11 cellular contexts compared by ENCODE assay signal in genomic region chr17:58294034-58294433, GRCh38. TPM values are rescaled to one million over a fixed set of nuclear protein-coding genes. Genes with fewer than 3 reads are reported as not detected.
"Had no signal": no experiment of that assay in that cellular context is flagged by ENCODE, and none has a peak within 500 bp of the region (broad histone marks: within the 10 kb centered on the region; RNA-seq: fewer than 3 reads in every experiment).

No MANE protein-coding gene starts in this region.

- DNase-seq: GM23248, GOT3, H7, IMR-90, Karpas-422 had no signal

- ATAC-seq: HCT116, K562 had no signal

- H3K9ac ChIP-seq: GM23248, KMS-11 had no signal

- H3K27ac ChIP-seq: GM23248, KMS-11 had no signal

- H3K9me3 ChIP-seq: HAP-1 had no signal

- H3K36me3 ChIP-seq: HAP-1 had no signal

- H3K4me3 ChIP-seq: GM23248, HAP-1, K562 had no signal

- H3K4me1 ChIP-seq: HAP-1 had no signal

RNA-seq across cellular contexts. Expression of gene MPO, which starts 13.3 kb away (rescaled TPM):
- total RNA-seq: GM23248, H4, H7, HT-29, IMR-90 had no signal
- polyA plus RNA-seq: GM23248, IMR-90 had no signal

RNA-seq across cellular contexts. Expression of gene TSPOAP1, which starts 34.6 kb away (rescaled TPM):
- total RNA-seq: H4 had no signal

RNA-seq across cellular contexts. Expression of gene LPO, which starts 55.6 kb away (rescaled TPM):
- total RNA-seq: GM23248, H4, H7, HT-29, IMR-90 had no signal
- polyA plus RNA-seq: IMR-90 had no signal
